In genomic region chr6:109440325-109441068, GRCh38 we compare ENCODE assay signal across 1 cellular context.
TF ChIP-seq lines count a peak whose summit lies in the region.

Gene PPIL6 (minus strand): TSS chr6:109440628. CDS start chr6:109440590, 38 bp downstream.
Gene SMPD2 (plus strand): TSS chr6:109440724. CDS start chr6:109441122, 398 bp downstream.

TF ChIP-seq in K562, 482 proteins besides CTCF, POLR2A, EP300 and RAD21 (continued from another document and continues in another):
- no peak for TF ChIP-seq E4F1 (CRISPR knock-in tag; IDR thresholded peaks at IDR 0.05; ENCODE audit: borderline replicate concordance)
- peak; percentile 88 for TF ChIP-seq CTCFL (IDR thresholded peaks at IDR 0.05; ENCODE audit: borderline replicate concordance, insufficient read depth, low read depth, low read length, poor library complexity, severe bottlenecking)
- TF ChIP-seq ZNF444 (CRISPR knock-in tag; IDR thresholded peaks at IDR 0.05), result no peak
- no peak for TF ChIP-seq NELFE (IDR thresholded peaks at IDR 0.05; ENCODE audit: insufficient read depth, insufficient read length)
- TF ChIP-seq GTF2E2 (tag; IDR thresholded peaks at IDR 0.05), result 0 out of 2 replicates have a peak, but pooled peaks have one; percentile 57
- TF ChIP-seq ZNF583 (CRISPR knock-in tag; IDR thresholded peaks at IDR 0.05), result no peak
- no peak for TF ChIP-seq PHB (CRISPR knock-in tag; IDR thresholded peaks at IDR 0.05)
- TF ChIP-seq ILF3 (IDR thresholded peaks at IDR 0.05; ENCODE audit: borderline replicate concordance), result no peak
- TF ChIP-seq AFF4 (CRISPR knock-in tag; IDR thresholded peaks at IDR 0.05), result no peak
- no peak for TF ChIP-seq ID3 (CRISPR knock-in tag; IDR thresholded peaks at IDR 0.05)
- TF ChIP-seq ID3 (tag; IDR thresholded peaks at IDR 0.05), result peak; percentile 69; the same call in 1 of the 2 replicates
- TF ChIP-seq KDM1A (IDR thresholded peaks at IDR 0.05), result no peak
- TF ChIP-seq ETV6 (IDR thresholded peaks at IDR 0.05; ENCODE audit: borderline replicate concordance in 1 of 2, low read depth in 2 of 2, low read length in 1 of 2), result no peak
- peak; percentile 78 for TF ChIP-seq ETV6 (CRISPR knock-in tag; IDR thresholded peaks at IDR 0.05; ENCODE audit: borderline replicate concordance)
- no peak for TF ChIP-seq NKRF (IDR thresholded peaks at IDR 0.05; ENCODE audit: borderline replicate concordance)
- TF ChIP-seq FOXP1 (CRISPR knock-in tag; IDR thresholded peaks at IDR 0.05), result peak; percentile 78; the same call in 1 of the 2 replicates
- 0 out of 2 replicates have a peak, but pooled peaks have one; percentile 8 for TF ChIP-seq STAG1 (CRISPR knock-in tag; IDR thresholded peaks at IDR 0.05; ENCODE audit: borderline replicate concordance)
- TF ChIP-seq ZFP30 (CRISPR knock-in tag; IDR thresholded peaks at IDR 0.05; ENCODE audit: borderline replicate concordance), result no peak
- peak; percentile 46; the same call in 1 of the 2 replicates for TF ChIP-seq TFAP4 (CRISPR knock-in tag; IDR thresholded peaks at IDR 0.05; ENCODE audit: borderline replicate concordance)
- TF ChIP-seq EGR1 (conservative IDR thresholded peaks at IDR 0.05), result peak; percentile 70
- TF ChIP-seq ATF6 (CRISPR knock-in tag; IDR thresholded peaks at IDR 0.05), result peak; percentile 25; the same call in 1 of the 2 replicates
- no peak for TF ChIP-seq PML (IDR thresholded peaks at IDR 0.05; ENCODE audit: low read length)
- no peak for TF ChIP-seq RBM17 (IDR thresholded peaks at IDR 0.05; ENCODE audit: borderline replicate concordance, low read depth, low read length)
- TF ChIP-seq CHCHD3 (CRISPR knock-in tag; IDR thresholded peaks at IDR 0.05), result no peak
- TF ChIP-seq RNF219 (CRISPR knock-in tag; IDR thresholded peaks at IDR 0.05), result no peak
- TF ChIP-seq ZNF277 (CRISPR knock-in tag; IDR thresholded peaks at IDR 0.05; ENCODE audit: borderline replicate concordance), result no peak
- peak; percentile 23 for TF ChIP-seq RBM22 (IDR thresholded peaks at IDR 0.05; ENCODE audit: low read depth, low read length, poor library complexity, severe bottlenecking)
- no peak for TF ChIP-seq JUNB (CRISPR knock-in tag; conservative IDR thresholded peaks at IDR 0.05)
- no peak for TF ChIP-seq ZNF146 (CRISPR knock-in tag; IDR thresholded peaks at IDR 0.05; ENCODE audit: unreplicated experiment)
- TF ChIP-seq XRCC3 (IDR thresholded peaks at IDR 0.05), result no peak
- peak; percentile 94 for TF ChIP-seq ZBTB7A (IDR thresholded peaks at IDR 0.05; ENCODE audit: borderline replicate concordance, control insufficient read depth, low read depth, low read length)
- peak; percentile 53; the same call in 1 of the 2 replicates for TF ChIP-seq KLF13 (tag; IDR thresholded peaks at IDR 0.05; ENCODE audit: borderline replicate concordance, low read depth)
- peak in 1 of 2 experiments; percentile 62; a peak in 1 of 4 replicates for TF ChIP-seq MLX (CRISPR knock-in tag; conservative IDR thresholded peaks at IDR 0.05)
- no peak for TF ChIP-seq MAFF (IDR thresholded peaks at IDR 0.05; ENCODE audit: low read length)
- peak; percentile 6 to 46; a peak in 2 of 4 replicates for TF ChIP-seq NRF1 (conservative IDR thresholded peaks at IDR 0.05 in 1 of 2, IDR thresholded peaks at IDR 0.05 in 1 of 2)
- TF ChIP-seq ETS1 (conservative IDR thresholded peaks at IDR 0.05; ENCODE audit: control insufficient read depth, low read depth, low read length), result peak; percentile 63; the same call in 1 of the 2 replicates
